32 cellular contexts compared by ENCODE assay signal in the genomic region with DNA sequence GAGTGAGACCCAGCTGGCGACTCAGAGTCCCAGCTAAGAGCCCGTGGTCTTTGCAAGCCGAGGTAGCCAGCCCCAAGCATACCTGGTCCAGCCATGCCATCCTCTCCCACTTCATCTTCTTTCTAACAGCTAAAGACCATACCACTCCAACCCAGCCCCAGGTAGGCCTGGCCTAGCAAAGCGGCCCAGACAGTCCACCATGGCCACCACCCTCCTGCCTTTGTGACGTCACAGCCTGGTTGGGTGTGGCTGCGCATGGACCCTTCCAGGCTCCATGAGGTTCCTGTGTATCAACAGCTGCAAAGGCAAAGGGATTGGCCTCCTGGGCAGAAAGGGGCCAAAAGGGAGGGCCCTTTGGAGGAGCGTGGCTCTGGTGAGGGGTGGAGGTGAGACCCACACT. TPM values are rescaled to one million over a fixed set of nuclear protein-coding genes. Genes with fewer than 3 reads are reported as not detected.
"Had no signal": no experiment of that assay in that cellular context is flagged by ENCODE, and none has a peak within 500 bp of the region (broad histone marks: within the 10 kb centered on the region; RNA-seq: fewer than 3 reads in every experiment).

No MANE protein-coding gene starts in this region.

- H3K36me3 ChIP-seq: adrenal gland, brain microvascular endothelial cell, MG63, SJCRH30 had no signal

- H3K36me3 Mint-ChIP-seq: activated naive CD4-positive, alpha-beta T cell treated with anti-CD3 and anti-CD28 coated beads, Interleukin-2, amount 50 U/mL, for 24 hours had no signal

- H3K9me3 ChIP-seq: adrenal gland, MG63, SJCRH30 had no signal

- H3K4me3 Mint-ChIP-seq: activated CD4-positive, alpha-beta T cell treated with anti-CD3 and anti-CD28 coated beads, Interleukin-2, amount 10 ng/mL, durations not matched to agents 7 days and 5 days; activated CD8-positive, alpha-beta T cell treated with anti-CD3 and anti-CD28 coated beads, Interleukin-2, amount 10 ng/mL, durations not matched to agents 7 days and 5 days; activated naive CD4-positive, alpha-beta T cell treated with anti-CD3 and anti-CD28 coated beads, Interleukin-2, amount 50 U/mL, for 24 hours; activated T-cell treated with anti-CD3 and anti-CD28 coated beads, Interleukin-2, amount 50 U/mL, for 24 hours; T-helper 1 cell treated with Interleukin-12 subunit alpha and Interleukin-12 subunit beta and Interleukin-4 antibody, amounts not matched to agents 30 μg/mL and 1 μg/mL, for 36 hours; T-helper 2 cell treated with Interferon-gamma antibody and Interleukin-4, amounts not matched to agents 5 μg/mL and 100 μg/mL, for 36 hours had no signal

- DNase-seq: activated CD4-positive, alpha-beta T cell treated with anti-CD3 and anti-CD28 coated beads, Interleukin-2, amount 10 ng/mL, durations not matched to agents 7 days and 5 days; activated CD4-positive, alpha-beta T cell treated with anti-CD3 and anti-CD28 coated beads, Interleukin-2, amount 50 U/mL, for 48 hours; activated CD8-positive, alpha-beta T cell treated with anti-CD3 and anti-CD28 coated beads, Interleukin-2, amount 10 ng/mL, durations not matched to agents 7 days and 5 days; activated gamma-delta T cell; activated naive CD4-positive, alpha-beta T cell treated with Interleukin-2 at 50 U/mL for 16 hours; activated T-cell treated with anti-CD3 and anti-CD28 coated beads, Interleukin-2, amount 50 U/mL, for 24 hours; adrenal gland; brain microvascular endothelial cell; central memory CD4-positive, alpha-beta T cell; Kasumi-1; KG1; MG63; NCI-H1048; NCI-H1105 treated with DMSO at 0.1 percent for 48 hours; NCI-H1436; NCI-H1694; NCI-H1930; NCI-H2081 treated with DMSO at 0.1 percent for 48 hours; NCI-H226; NCI-H446 treated with DMSO at 0.1 percent for 48 hours; NCI-H524; NCI-H69; NCI-H82; SHP77; SJCRH30 had no signal

- H3K27me3 ChIP-seq: SJCRH30 had no signal

- H3K9me3 Mint-ChIP-seq: activated CD4-positive, alpha-beta T cell treated with anti-CD3 and anti-CD28 coated beads, Interleukin-2, amount 10 ng/mL, durations not matched to agents 7 days and 5 days; activated naive CD4-positive, alpha-beta T cell treated with anti-CD3 and anti-CD28 coated beads, Interleukin-2, amount 50 U/mL, for 24 hours; activated T-cell treated with anti-CD3 and anti-CD28 coated beads, Interleukin-2, amount 50 U/mL, for 24 hours; activated T-helper 2 cell treated with anti-CD3 and anti-CD28 coated beads, Interferon-gamma antibody, Interleukin-2, Interleukin-4, amounts not matched to agents 10 μg/mL and 5 μg/mL and 100 μg/mL, durations not matched to agents 14 hours and 24 hours and 36 hours; T-helper 1 cell treated with Interleukin-12 subunit alpha and Interleukin-12 subunit beta and Interleukin-4 antibody, amounts not matched to agents 30 μg/mL and 1 μg/mL, for 36 hours; T-helper 2 cell treated with Interferon-gamma antibody and Interleukin-4, amounts not matched to agents 5 μg/mL and 100 μg/mL, for 36 hours had no signal

- H3K4me3 ChIP-seq: adrenal gland, MG63, SJCRH30, SK-N-MC had no signal

- H3K27ac Mint-ChIP-seq: activated CD4-positive, alpha-beta T cell treated with anti-CD3 and anti-CD28 coated beads, Interleukin-2, amount 10 ng/mL, durations not matched to agents 7 days and 5 days; activated CD8-positive, alpha-beta T cell treated with anti-CD3 and anti-CD28 coated beads, Interleukin-2, amount 10 ng/mL, durations not matched to agents 7 days and 5 days; activated naive CD4-positive, alpha-beta T cell treated with anti-CD3 and anti-CD28 coated beads, Interleukin-2, amount 50 U/mL, for 24 hours; activated T-cell treated with anti-CD3 and anti-CD28 coated beads, Interleukin-2, amount 50 U/mL, for 24 hours; activated T-helper 2 cell treated with anti-CD3 and anti-CD28 coated beads, Interferon-gamma antibody, Interleukin-2, Interleukin-4, amounts not matched to agents 10 μg/mL and 5 μg/mL and 100 μg/mL, durations not matched to agents 14 hours and 24 hours and 36 hours; T-helper 1 cell treated with Interleukin-12 subunit alpha and Interleukin-12 subunit beta and Interleukin-4 antibody, amounts not matched to agents 30 μg/mL and 1 μg/mL, for 36 hours; T-helper 2 cell treated with Interferon-gamma antibody and Interleukin-4, amounts not matched to agents 5 μg/mL and 100 μg/mL, for 36 hours had no signal

- FAIRE-seq: TTC549 had no signal

- H3K27ac ChIP-seq: adrenal gland, brain microvascular endothelial cell, SJCRH30, SK-N-MC had no signal

- ATAC-seq: activated CD8-positive, alpha-beta T cell treated with anti-CD3 and anti-CD28 coated beads, Interleukin-2, amount 10 ng/mL, durations not matched to agents 7 days and 5 days; Panc1 had no signal

RNA-seq across cellular contexts. Expression of a gene that starts 4.1 kb away (rescaled TPM):
- total RNA-seq: activated CD4-positive, alpha-beta T cell treated with anti-CD3 and anti-CD28 coated beads, Interleukin-2, amount 10 ng/mL, durations not matched to agents 7 days and 5 days; activated CD8-positive, alpha-beta T cell treated with anti-CD3 and anti-CD28 coated beads, Interleukin-2, amount 10 ng/mL, durations not matched to agents 7 days and 5 days had no signal
